ENCODE assay signal across 20 cellular contexts in genomic region chr1:246208120-246208519, GRCh38.
"Had no signal": no experiment of that assay in that cellular context is flagged by ENCODE, and none has a peak within 500 bp of the region (broad histone marks: within the 10 kb centered on the region; RNA-seq: fewer than 3 reads in every experiment).

No MANE protein-coding gene starts in this region.

- ATAC-seq: Panc1, PC-3, T-cell had no signal

- DNase-seq: Kasumi-1, KG1, MM.1S, NCI-H1092 treated with DMSO at 0.1 percent for 48 hours, NCI-H1436, NCI-H1694, NCI-H187 treated with DMSO at 0.1 percent for 48 hours, NCI-H2029 treated with DMSO at 0.1 percent for 48 hours, NCI-H2171 treated with DMSO at 0.1 percent for 48 hours, NCI-H345, NCI-H446 treated with DMSO at 0.1 percent for 48 hours, NCI-H510A treated with DMSO at 0.1 percent for 48 hours, NCI-H526, NCI-H82, PC-3, SHP77, SK-N-SH, SW 1271, T-cell had no signal
